ENCODE assay signal across 1 cellular context in the genomic region with DNA sequence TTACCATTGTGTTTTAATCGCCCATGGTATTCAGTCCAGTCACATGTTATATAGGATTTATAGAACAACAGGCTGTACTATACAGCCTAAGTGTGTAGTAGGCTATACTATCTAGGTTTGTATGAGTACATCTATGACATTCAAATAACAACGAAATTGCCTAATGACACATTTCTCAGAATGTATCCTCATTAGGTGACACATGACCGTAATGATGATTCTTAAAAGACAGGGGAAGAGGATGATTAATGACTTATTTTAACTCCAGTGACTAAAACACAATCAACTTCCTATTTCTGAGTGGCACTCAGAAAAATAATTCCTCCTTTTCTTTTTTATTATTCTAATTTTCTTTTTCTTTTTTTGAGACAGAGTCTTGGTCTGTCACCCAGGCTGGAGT.
TF ChIP-seq lines count a peak whose summit lies in the region.

No MANE protein-coding gene starts in this region.

TF ChIP-seq in GM12878, 131 proteins besides CTCF, POLR2A, EP300 and RAD21:
- TF ChIP-seq YY1 (IDR thresholded peaks at IDR 0.05; ENCODE audit: low read depth, low read length) (no peak), PKNOX1 (IDR thresholded peaks at IDR 0.05) (peak; percentile 55)
